25 cellular contexts compared by ENCODE assay signal in the genomic region with DNA sequence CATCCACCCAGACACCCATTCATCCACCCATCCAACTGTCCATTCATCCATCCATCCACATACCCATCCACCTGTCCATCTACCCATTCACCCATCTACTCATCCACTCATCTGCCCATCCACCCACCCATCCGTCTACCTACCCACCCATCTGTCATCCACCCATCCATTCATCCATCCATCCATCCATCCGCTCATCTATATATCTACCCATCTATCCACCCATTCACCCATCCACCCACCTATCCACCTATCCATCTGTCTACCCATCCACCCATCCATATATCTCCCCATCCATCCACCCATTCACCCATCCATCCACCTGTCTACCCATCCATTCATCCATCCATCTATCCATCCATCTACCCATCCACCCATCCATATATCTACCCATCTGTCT. TPM values are rescaled to one million over a fixed set of nuclear protein-coding genes. Genes with fewer than 3 reads are reported as not detected.
DNase-seq lines count a peak whose midpoint lies in the region; ATAC-seq, FAIRE-seq and TF ChIP-seq lines count a peak whose summit lies in the region.
"Had no signal": no experiment of that assay in that cellular context is flagged by ENCODE, and none has a peak within 500 bp of the region (broad histone marks: within the 10 kb centered on the region; RNA-seq: fewer than 3 reads in every experiment).

No MANE protein-coding gene starts in this region.

- TF ChIP-seq POLR2A in H1 (IDR thresholded peaks at IDR 0.05; ENCODE audit: control extremely low read depth in 1 of 2, low read depth in 2 of 2, low read length in 2 of 2) = no peak
- TF ChIP-seq POLR2A in vagina (IDR thresholded peaks at IDR 0.05) = no peak

- H4K91ac ChIP-seq in H1 (replicated peaks; ENCODE audit: insufficient read length, low read length) = no peak overlapping the region

- H4K8ac ChIP-seq in H1 (ENCODE audit: extremely low read depth, insufficient read depth, low read length) = no peak overlapping the region

- no peak overlapping the region for H3K18ac ChIP-seq in H1 (ENCODE audit: extremely low read depth, low read length)

- H3K4me1 Mint-ChIP-seq in endodermal cell = peaks cover 4% of the 10 kb centered on the region
- H3K4me1 Mint-ChIP-seq in CD4-positive, alpha-beta memory T cell = peaks cover 16 to 19% (median 17%) of the 10 kb centered on the region in 4 donors

- H3K14ac ChIP-seq in H1 (ENCODE audit: insufficient read length) = no peak overlapping the region

- no peak for TF ChIP-seq RAD21 in H1 (IDR thresholded peaks at IDR 0.05 in 1 of 2, conservative IDR thresholded peaks at IDR 0.05 in 1 of 2; ENCODE audit: low read depth in 2 of 2, low read length in 2 of 2)

- WGBS in H1 (ENCODE audit: extremely low coverage in 1 of 2, insufficient coverage in 1 of 2, insufficient read length in 1 of 2, insufficient replicate concordance in 2 of 2, low coverage in 1 of 2, low lambda C conversion rate in 2 of 2, missing lambda C conversion rate in 1 of 2), 2 experiments = 97% methylated on average over 2 of the region's 2 CpGs; no CpG with 5 or more reads in 1 of the 2 experiments
- WGBS in endodermal cell (ENCODE audit: insufficient coverage in 1 of 2, insufficient read length in 1 of 2), 2 experiments = 89 to 93% methylated on average over 2 of the region's 2 CpGs

- H3K4me3 ChIP-seq in right atrium auricular region = no peak overlapping the region
- H3K4me3 ChIP-seq in adipocyte (ENCODE audit: low read length) = no peak overlapping the region
- no peak overlapping the region for H3K4me3 ChIP-seq in H1 (ENCODE audit: extremely low read depth in 1 of 4, insufficient read depth in 2 of 4, low read depth in 3 of 4, low read length in 4 of 4)
- H3K4me3 ChIP-seq in vagina = no peak overlapping the region
- no peak overlapping the region for H3K4me3 ChIP-seq in endodermal cell (ENCODE audit: low read length)
- no peak overlapping the region for H3K4me3 ChIP-seq in colonic mucosa
- H3K4me3 ChIP-seq in CD4-positive, alpha-beta memory T cell (ENCODE audit: low read length in 2 of 2) = no peak overlapping the region
- H3K4me3 ChIP-seq: BLaER1, GM23338, HAP-1 had no signal

- no peaks in the 10 kb centered on the region for H3K36me3 ChIP-seq in right atrium auricular region
- no peaks in the 10 kb centered on the region for H3K36me3 ChIP-seq in adipocyte (ENCODE audit: control insufficient read depth, insufficient read depth, low read length, severe bottlenecking)
- no peaks in the 10 kb centered on the region for H3K36me3 ChIP-seq in H1 (ENCODE audit: control insufficient read depth in 2 of 4, insufficient read depth in 4 of 4, low read length in 3 of 4)
- no peaks in the 10 kb centered on the region for H3K36me3 ChIP-seq in vagina
- no peaks in the 10 kb centered on the region for H3K36me3 ChIP-seq in endodermal cell (ENCODE audit: control insufficient read depth, insufficient read depth, low read length)
- H3K36me3 ChIP-seq in colonic mucosa = no peaks in the 10 kb centered on the region
- H3K36me3 ChIP-seq in CD4-positive, alpha-beta memory T cell (ENCODE audit: insufficient read depth, low read length) = no peaks in the 10 kb centered on the region
- H3K36me3 ChIP-seq: HAP-1 had no signal

- no peaks in the 10 kb centered on the region for H3K9me3 Mint-ChIP-seq in endodermal cell
- peaks cover 0 to 10% (median 7%) of the 10 kb centered on the region in 8 donors for H3K9me3 Mint-ChIP-seq in CD4-positive, alpha-beta memory T cell
- H3K9me3 Mint-ChIP-seq: GM23338 had no signal

- H3K4me3 Mint-ChIP-seq in endodermal cell = no peak overlapping the region
- peak overlapping the region in 1 of 8 donors; percentile 63 for H3K4me3 Mint-ChIP-seq in CD4-positive, alpha-beta memory T cell
- H3K4me3 Mint-ChIP-seq: B cell; CD4-positive, CD25-positive, alpha-beta regulatory T cell; CD8-positive, alpha-beta memory T cell; GM23338 had no signal

- no peaks in the 10 kb centered on the region for H3K79me2 ChIP-seq in H1 (ENCODE audit: control insufficient read depth in 1 of 2, insufficient read depth in 2 of 2, low read length in 2 of 2)

- H3K23ac ChIP-seq in H1 (ENCODE audit: insufficient read length) = no peak overlapping the region

- no peak for ATAC-seq in Right ventricle myocardium superior (ENCODE audit: poor library complexity)
- ATAC-seq: GM23338 had no signal

- no peaks in the 10 kb centered on the region for H3K27me3 Mint-ChIP-seq in endodermal cell (ENCODE audit: insufficient read depth)
- H3K27me3 Mint-ChIP-seq in CD4-positive, alpha-beta memory T cell = no peaks in the 10 kb centered on the region
- H3K27me3 Mint-ChIP-seq: B cell; CD4-positive, CD25-positive, alpha-beta regulatory T cell; CD8-positive, alpha-beta memory T cell had no signal

- H3K4me1 ChIP-seq in right atrium auricular region = peaks cover 0 to 38% of the 10 kb centered on the region in 2 donors
- peaks cover 54% of the 10 kb centered on the region for H3K4me1 ChIP-seq in adipocyte (ENCODE audit: control insufficient read depth, insufficient read depth, low read length)
- H3K4me1 ChIP-seq in H1 (replicated peaks in 1 of 4; ENCODE audit: control insufficient read depth in 3 of 4, insufficient read depth in 4 of 4, low read length in 3 of 4) = no peaks in the 10 kb centered on the region
- H3K4me1 ChIP-seq in vagina = peaks cover 33% of the 10 kb centered on the region
- peaks cover 1% of the 10 kb centered on the region for H3K4me1 ChIP-seq in endodermal cell (ENCODE audit: control insufficient read depth, insufficient read depth, low read length)
- no peaks in the 10 kb centered on the region for H3K4me1 ChIP-seq in colonic mucosa
- H3K4me1 ChIP-seq in CD4-positive, alpha-beta memory T cell (ENCODE audit: insufficient read depth, low read length) = peaks cover 19% of the 10 kb centered on the region
- H3K4me1 ChIP-seq: HAP-1 had no signal

- H2BK120ac ChIP-seq in H1 (replicated peaks; ENCODE audit: low read depth, low read length) = no peak overlapping the region

- TF ChIP-seq CTCF in right atrium auricular region (IDR thresholded peaks at IDR 0.05) (no peak), H1 (IDR thresholded peaks at IDR 0.05; ENCODE audit: control extremely low read depth in 1 of 3, insufficient read depth in 1 of 3, low read depth in 1 of 3, low read length in 3 of 3) (no peak), vagina (IDR thresholded peaks at IDR 0.05) (no peak), endodermal cell (conservative IDR thresholded peaks at IDR 0.05) (no peak), colonic mucosa (IDR thresholded peaks at IDR 0.05) (no peak)

- no peak for DNase-seq in right atrium auricular region (ENCODE audit: low spot score)
- DNase-seq in Right ventricle myocardium superior = no peak
- DNase-seq in adipocyte (ENCODE audit: low read depth) = no peak
- no peak for DNase-seq in H1 (ENCODE audit: low read depth in 1 of 2, low spot score in 2 of 2)
- DNase-seq in vagina (ENCODE audit: extremely low spot score in 2 of 2) = no peak
- DNase-seq in endodermal cell = no peak
- DNase-seq in colonic mucosa = no peak
- no peak for DNase-seq in CD4-positive, alpha-beta memory T cell
- DNase-seq: CD4-positive, CD25-positive, alpha-beta regulatory T cell; CD8-positive, alpha-beta memory T cell; DMS 273 treated with DMSO at 0.1 percent for 48 hours; DMS79; EL; GDM1 had no signal

- no peak overlapping the region for H4K5ac ChIP-seq in H1 (ENCODE audit: insufficient read length, low read depth, low read length)

- no peak overlapping the region for H2BK5ac ChIP-seq in H1 (ENCODE audit: low read depth, low read length)

- H3K79me1 ChIP-seq in H1 (ENCODE audit: low read depth, low read length) = no peaks in the 10 kb centered on the region

- H2AK5ac ChIP-seq in H1 (ENCODE audit: low read depth, low read length) = no peak overlapping the region

- intact Hi-C loops in Right ventricle myocardium superior (cut with DNase I) (no loop called here), vagina (cut with DNase I) (no loop called here), colonic mucosa (cut with DNase I) (no loop called here)
- intact Hi-C loops in CD4-positive, alpha-beta memory T cell (cut with micrococcal nuclease) = loop anchor here (10.0 kb wide), 1 partner anchor 506 kb away; a partner anchor contains a TSS

- no peak overlapping the region for H2BK20ac ChIP-seq in H1 (ENCODE audit: low read length)

- H4K20me1 ChIP-seq in H1 (replicated peaks in 1 of 2; ENCODE audit: control insufficient read depth in 1 of 2, insufficient read depth in 2 of 2, low read length in 2 of 2) = peaks cover 0 to 6% of the 10 kb centered on the region in 2 experiments
- H4K20me1 ChIP-seq: BLaER1 had no signal

- H3K27ac Mint-ChIP-seq in endodermal cell = no peak overlapping the region
- H3K27ac Mint-ChIP-seq in CD4-positive, alpha-beta memory T cell = no peak overlapping the region
- H3K27ac Mint-ChIP-seq: B cell; CD4-positive, CD25-positive, alpha-beta regulatory T cell; CD8-positive, alpha-beta memory T cell; GM23338 had no signal

- peak overlapping the region; percentile 61 to 81 for H3K27ac ChIP-seq in right atrium auricular region
- no peak overlapping the region for H3K27ac ChIP-seq in H1 (ENCODE audit: low read depth, low read length)
- H3K27ac ChIP-seq in vagina = peak overlapping the region; percentile 92
- no peak overlapping the region for H3K27ac ChIP-seq in endodermal cell (ENCODE audit: low read depth, low read length)
- no peak overlapping the region for H3K27ac ChIP-seq in colonic mucosa
- no peak overlapping the region for H3K27ac ChIP-seq in CD4-positive, alpha-beta memory T cell (ENCODE audit: low read depth, low read length)
- H3K27ac ChIP-seq: 22Rv1, BLaER1, C4-2B had no signal

- no peak overlapping the region for H2BK15ac ChIP-seq in H1 (ENCODE audit: low read length)

- H3K9ac ChIP-seq in adipocyte (ENCODE audit: low read length) (peak overlapping the region; percentile 88), H1 (replicated peaks in 1 of 4; ENCODE audit: extremely low read depth in 1 of 4, low read depth in 3 of 4, low read length in 3 of 4) (no peak overlapping the region), endodermal cell (ENCODE audit: extremely low read depth, low read length, poor library complexity, severe bottlenecking) (no peak overlapping the region), colonic mucosa (ENCODE audit: low read depth in 2 of 2, low read length in 2 of 2) (no peak overlapping the region)
- H3K9ac ChIP-seq: BLaER1 had no signal

- no peak overlapping the region for H3K4me2 ChIP-seq in H1 (ENCODE audit: insufficient read depth in 1 of 2, low read depth in 2 of 2, low read length in 2 of 2)
- H3K4me2 ChIP-seq: BLaER1, GM23338 had no signal

- POLR2A ChIA-PET in H1 (lab: Charles Lee; ENCODE audit: partially characterized antibody) = no interaction called here
- POLR2A ChIA-PET in CD4-positive, alpha-beta memory T cell (lab: Charles Lee; ENCODE audit: partially characterized antibody) = no interaction called here

- FAIRE-seq in H1 (lab: Jason Lieb, UNC) = no peak
- FAIRE-seq: A204.1, D721Med, GM12891, GM18507, H54 had no signal

- no peak overlapping the region for H2BK12ac ChIP-seq in H1 (ENCODE audit: low read depth, low read length)

- H3K9me3 ChIP-seq in right atrium auricular region = no peaks in the 10 kb centered on the region
- H3K9me3 ChIP-seq in adipocyte (ENCODE audit: control insufficient read depth, low read length) = peaks cover 8% of the 10 kb centered on the region
- no peaks in the 10 kb centered on the region for H3K9me3 ChIP-seq in H1 (ENCODE audit: insufficient read depth in 2 of 2, low read depth in 1 of 2, low read length in 1 of 2)
- H3K9me3 ChIP-seq in vagina = no peaks in the 10 kb centered on the region
- no peaks in the 10 kb centered on the region for H3K9me3 ChIP-seq in endodermal cell (ENCODE audit: control insufficient read depth, low read length)
- no peaks in the 10 kb centered on the region for H3K9me3 ChIP-seq in colonic mucosa
- peaks cover 0 to 5% of the 10 kb centered on the region in 2 donors for H3K9me3 ChIP-seq in CD4-positive, alpha-beta memory T cell (ENCODE audit: control insufficient read depth in 1 of 2, low read length in 2 of 2)
- H3K9me3 ChIP-seq: HAP-1 had no signal

- peak overlapping the region; percentile 43 for H3K56ac ChIP-seq in H1 (replicated peaks; ENCODE audit: insufficient read length, low read depth, low read length)

- no peak for TF ChIP-seq EP300 in H1 (IDR thresholded peaks at IDR 0.05; ENCODE audit: borderline replicate concordance in 1 of 2, low read depth in 2 of 2, low read length in 2 of 2)

- no peak overlapping the region for H2AFZ ChIP-seq in H1 (ENCODE audit: low read length)
- H2AFZ ChIP-seq: GM23338 had no signal

- H3K27me3 ChIP-seq in right atrium auricular region (no peaks in the 10 kb centered on the region), adipocyte (replicated peaks; ENCODE audit: control insufficient read depth, insufficient read depth, low read length) (no peaks in the 10 kb centered on the region), H1 (replicated peaks in 1 of 4; ENCODE audit: control insufficient read depth in 3 of 4, extremely low read depth in 1 of 4, insufficient read depth in 3 of 4, low read length in 3 of 4) (no peaks in the 10 kb centered on the region), vagina (peaks cover 3% of the 10 kb centered on the region), endodermal cell (ENCODE audit: control insufficient read depth, insufficient read depth, low read length, poor library complexity, severe bottlenecking) (no peaks in the 10 kb centered on the region), colonic mucosa (no peaks in the 10 kb centered on the region)
- no peaks in the 10 kb centered on the region for H3K27me3 ChIP-seq in CD4-positive, alpha-beta memory T cell (ENCODE audit: insufficient read depth, low read length)
- H3K27me3 ChIP-seq: BLaER1 had no signal

- peaks cover 6% of the 10 kb centered on the region; the same call in 1 of the 2 replicates for H3K23me2 ChIP-seq in H1 (ENCODE audit: low read depth, low read length)

- CTCF ChIA-PET in H1 (lab: Charles Lee; ENCODE audit: partially characterized antibody) = no interaction called here
- CTCF ChIA-PET in CD4-positive, alpha-beta memory T cell (lab: Charles Lee; ENCODE audit: partially characterized antibody) = no interaction called here

- no peak overlapping the region for H3K4ac ChIP-seq in H1 (replicated peaks; ENCODE audit: insufficient read length, low read depth, low read length)

- H3K36me3 Mint-ChIP-seq in endodermal cell (ENCODE audit: low read depth) = peaks cover 2% of the 10 kb centered on the region
- H3K36me3 Mint-ChIP-seq in CD4-positive, alpha-beta memory T cell = peaks cover 20 to 66% of the 10 kb centered on the region in 2 donors

RNA-seq across cellular contexts. Expression of a gene that starts 30.7 kb away (rescaled TPM):
- total RNA-seq in right atrium auricular region = 1 to 10 TPM; 5.3 to 5.5 TPM
- total RNA-seq in Right ventricle myocardium superior = 9.5 TPM
- 4.3 and 4.4 TPM in 2 replicates for total RNA-seq in H1 (2021; fragmentation: NEBNext Ultra II Directional; extraction: Animal tissue kit (Norgen Biotek cat#: 25700))
- polyA plus RNA-seq in H1 (2011; rRNA removed) = 1.6 and 1.7 TPM in 2 replicates
- 2.8 TPM for polyA plus RNA-seq in H1 (2011; cell fraction: cytosol; rRNA removed)
- 3.8 TPM for polyA plus RNA-seq in H1 (2011; cell fraction: nucleus; rRNA removed)
- 1.9 to 4.6 TPM (median 2.5 TPM) in 4 replicates for polyA plus RNA-seq in H1 (2012, experiment 1 of 2)
- polyA plus RNA-seq in H1 (2012, experiment 2 of 2) = 0.87 TPM
- 3.4 TPM for polyA plus RNA-seq in H1 (2013, experiment 1 of 2)
- polyA plus RNA-seq in H1 (2013, experiment 2 of 2) = 3.7 TPM
- polyA minus RNA-seq in H1 (2011; rRNA and poly(A)+ RNA removed) = 4.3 and 6.5 TPM in 2 replicates
- polyA minus RNA-seq in H1 (2011; cell fraction: cytosol; rRNA and poly(A)+ RNA removed) = 2.1 TPM
- polyA minus RNA-seq in H1 (2011; cell fraction: nucleus; rRNA and poly(A)+ RNA removed) = 6.7 TPM
- total RNA-seq in vagina = 11.5 TPM
- 1 to 10 TPM; 7.1 to 8.3 TPM for total RNA-seq in endodermal cell
- polyA plus RNA-seq in endodermal cell (2013, experiment 1 of 2) = 10.6 TPM
- polyA plus RNA-seq in endodermal cell (2013, experiment 2 of 2) = 9.4 TPM
- total RNA-seq in colonic mucosa = 1 to 10 TPM; 1.9 to 2.5 TPM
- 10 to 100 TPM; 10.7 to 11.2 TPM for total RNA-seq in CD4-positive, alpha-beta memory T cell
- 1 to 10 TPM; 3.2 to 3.3 TPM for polyA plus RNA-seq in CD4-positive, alpha-beta memory T cell

Comparison
In these comparisons a context has a peak if more than half of its experiments do, and no peak if none do; other contexts are left out.
1. H3K27ac ChIP-seq: peak in right atrium auricular region (2 of 2) and vagina (single experiment); none in H1 (single experiment), endodermal cell (single experiment), colonic mucosa (single experiment) and CD4-positive, alpha-beta memory T cell (single experiment).